ENCODE assay signal across 9 cellular contexts in genomic region chr20:14879020-14879697, GRCh38.
A peak's percentile ranks its signal among the peaks of the same experiment; 100 is the strongest.
DNase-seq lines count a peak whose midpoint lies in the region; ATAC-seq and TF ChIP-seq lines count a peak whose summit lies in the region.
"Had no signal": no experiment of that assay in that cellular context is flagged by ENCODE, and none has a peak within 500 bp of the region (broad histone marks: within the 10 kb centered on the region; RNA-seq: fewer than 3 reads in every experiment).

No MANE protein-coding gene starts in this region.

- DNase-seq in AG04449 (ENCODE audit: low read depth, low spot score) (peak; percentile 23), HS-27A (ENCODE audit: low read depth) (peak; percentile 5), epithelial cell of prostate (ENCODE audit: low read depth, low spot score) (peak; percentile 93), COR-L47 (lab: John Stamatoyannopoulos, UW) (no peak), 8988T (no peak)
- DNase-seq in NK-92 treated with Interleukin-12 subunit alpha and Interleukin-12 subunit beta, amount 100 ng/mL, for 24 hours (lab: John Stamatoyannopoulos, UW): no peak

- H3K4me3 ChIP-seq in AG04449 (ENCODE audit: low read depth, low read length): no peak overlapping the region
- H3K4me3 ChIP-seq: vagina had no signal

- CTCF ChIA-PET in AG04449 (lab: Yijun Ruan, JAX): no interaction called here

- H3K27ac ChIP-seq in epithelial cell of prostate: peak overlapping the region; percentile 95
- H3K27ac ChIP-seq: vagina had no signal

- TF ChIP-seq CTCF in AG04449 (IDR thresholded peaks at IDR 0.05; ENCODE audit: insufficient read depth, low read length, missing control alignments): no peak

- POLR2A ChIA-PET in AG04449 (lab: Yijun Ruan, JAX): no interaction called here

- ATAC-seq in GM19395 (IDR thresholded peaks at IDR 0.05; ENCODE audit: unreplicated experiment) (peak; percentile 70), GM18873 (IDR thresholded peaks at IDR 0.05; ENCODE audit: low FRiP score, unreplicated experiment) (no peak)

Comparison
In these comparisons a context has a peak if more than half of its experiments do, and no peak if none do; other contexts are left out.
1. DNase-seq: peak in AG04449 (single experiment), HS-27A (single experiment) and epithelial cell of prostate (single experiment); none in NK-92 treated with Interleukin-12 subunit alpha and Interleukin-12 subunit beta, amount 100 ng/mL, for 24 hours (single experiment), COR-L47 (single experiment) and 8988T (single experiment).